Comparison of ENCODE assay signal across 2 cellular contexts in the genomic region with DNA sequence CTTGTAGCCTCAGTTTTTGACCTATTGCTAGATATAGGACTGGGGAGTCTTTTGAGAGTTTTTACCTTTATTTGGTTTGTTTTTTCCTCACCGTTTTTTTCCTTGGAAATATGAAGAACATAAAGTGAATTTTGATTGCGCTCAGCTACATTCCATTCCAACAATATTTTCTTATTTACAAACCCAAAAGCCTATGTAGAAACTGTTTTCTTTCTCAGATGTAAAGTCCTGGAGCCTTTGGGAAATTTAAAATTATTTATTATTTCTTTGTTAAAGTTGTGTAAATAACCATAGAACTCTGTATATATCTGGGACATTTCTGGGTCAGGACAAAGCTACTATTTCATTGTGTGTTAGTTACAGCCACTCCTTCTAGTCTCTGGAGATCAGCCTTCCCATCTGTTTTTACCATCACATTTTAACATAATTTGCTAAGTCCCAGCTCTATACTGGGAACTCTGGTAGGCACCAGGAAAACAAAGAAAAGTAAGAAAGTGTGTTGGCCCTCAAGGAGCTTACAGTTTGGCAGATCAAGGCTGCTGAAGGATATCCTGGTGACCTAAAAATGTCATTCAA.
TF ChIP-seq lines count a peak whose summit lies in the region.

No MANE protein-coding gene starts in this region.

TF ChIP-seq in HepG2, 621 proteins besides CTCF, POLR2A, EP300 and RAD21 (continued from another document and continues in another):
- TF ChIP-seq, protein P1, sequence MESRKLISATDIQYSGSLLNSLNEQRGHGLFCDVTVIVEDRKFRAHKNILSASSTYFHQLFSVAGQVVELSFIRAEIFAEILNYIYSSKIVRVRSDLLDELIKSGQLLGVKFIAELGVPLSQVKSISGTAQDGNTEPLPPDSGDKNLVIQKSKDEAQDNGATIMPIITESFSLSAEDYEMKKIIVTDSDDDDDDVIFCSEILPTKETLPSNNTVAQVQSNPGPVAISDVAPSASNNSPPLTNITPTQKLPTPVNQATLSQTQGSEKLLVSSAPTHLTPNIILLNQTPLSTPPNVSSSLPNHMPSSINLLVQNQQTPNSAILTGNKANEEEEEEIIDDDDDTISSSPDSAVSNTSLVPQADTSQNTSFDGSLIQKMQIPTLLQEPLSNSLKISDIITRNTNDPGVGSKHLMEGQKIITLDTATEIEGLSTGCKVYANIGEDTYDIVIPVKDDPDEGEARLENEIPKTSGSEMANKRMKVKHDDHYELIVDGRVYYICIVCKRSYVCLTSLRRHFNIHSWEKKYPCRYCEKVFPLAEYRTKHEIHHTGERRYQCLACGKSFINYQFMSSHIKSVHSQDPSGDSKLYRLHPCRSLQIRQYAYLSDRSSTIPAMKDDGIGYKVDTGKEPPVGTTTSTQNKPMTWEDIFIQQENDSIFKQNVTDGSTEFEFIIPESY (CRISPR knock-in tag; IDR thresholded peaks at IDR 0.05) = no peak
- TF ChIP-seq, protein P2, sequence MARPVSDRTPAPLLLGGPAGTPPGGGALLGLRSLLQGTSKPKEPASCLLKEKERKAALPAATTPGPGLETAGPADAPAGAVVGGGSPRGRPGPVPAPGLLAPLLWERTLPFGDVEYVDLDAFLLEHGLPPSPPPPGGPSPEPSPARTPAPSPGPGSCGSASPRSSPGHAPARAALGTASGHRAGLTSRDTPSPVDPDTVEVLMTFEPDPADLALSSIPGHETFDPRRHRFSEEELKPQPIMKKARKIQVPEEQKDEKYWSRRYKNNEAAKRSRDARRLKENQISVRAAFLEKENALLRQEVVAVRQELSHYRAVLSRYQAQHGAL (CRISPR knock-in tag; IDR thresholded peaks at IDR 0.05; ENCODE audit: not compliant biosample characterization) = peak; percentile 9
- 0 out of 2 replicates have a peak, but pooled peaks have one; percentile 9 for TF ChIP-seq ZNF749 (CRISPR knock-in tag; IDR thresholded peaks at IDR 0.05; ENCODE audit: borderline replicate concordance)
- 0 out of 2 replicates have a peak, but pooled peaks have one; percentile 16 for TF ChIP-seq ELF4 (CRISPR knock-in tag; IDR thresholded peaks at IDR 0.05; ENCODE audit: borderline replicate concordance)
- no peak for TF ChIP-seq MEIS1 (CRISPR knock-in tag; IDR thresholded peaks at IDR 0.05; ENCODE audit: borderline replicate concordance)
- TF ChIP-seq HOXA5 (CRISPR knock-in tag; IDR thresholded peaks at IDR 0.05) = peak; percentile 4; the same call in 1 of the 2 replicates
- TF ChIP-seq RBAK (CRISPR knock-in tag; IDR thresholded peaks at IDR 0.05) = peak; percentile 10; the same call in 1 of the 2 replicates
- no peak for TF ChIP-seq ZNF766 (CRISPR knock-in tag; IDR thresholded peaks at IDR 0.05; ENCODE audit: borderline replicate concordance)
- TF ChIP-seq CHD4 (IDR thresholded peaks at IDR 0.05; ENCODE audit: borderline replicate concordance, low read length) = peak; percentile 74; the same call in 1 of the 2 replicates
- 0 out of 2 replicates have a peak, but pooled peaks have one; percentile 6 for TF ChIP-seq ARID2 (CRISPR knock-in tag; IDR thresholded peaks at IDR 0.05; ENCODE audit: borderline replicate concordance)
- TF ChIP-seq, protein P3, sequence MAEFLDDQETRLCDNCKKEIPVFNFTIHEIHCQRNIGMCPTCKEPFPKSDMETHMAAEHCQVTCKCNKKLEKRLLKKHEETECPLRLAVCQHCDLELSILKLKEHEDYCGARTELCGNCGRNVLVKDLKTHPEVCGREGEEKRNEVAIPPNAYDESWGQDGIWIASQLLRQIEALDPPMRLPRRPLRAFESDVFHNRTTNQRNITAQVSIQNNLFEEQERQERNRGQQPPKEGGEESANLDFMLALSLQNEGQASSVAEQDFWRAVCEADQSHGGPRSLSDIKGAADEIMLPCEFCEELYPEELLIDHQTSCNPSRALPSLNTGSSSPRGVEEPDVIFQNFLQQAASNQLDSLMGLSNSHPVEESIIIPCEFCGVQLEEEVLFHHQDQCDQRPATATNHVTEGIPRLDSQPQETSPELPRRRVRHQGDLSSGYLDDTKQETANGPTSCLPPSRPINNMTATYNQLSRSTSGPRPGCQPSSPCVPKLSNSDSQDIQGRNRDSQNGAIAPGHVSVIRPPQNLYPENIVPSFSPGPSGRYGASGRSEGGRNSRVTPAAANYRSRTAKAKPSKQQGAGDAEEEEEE (CRISPR knock-in tag; IDR thresholded peaks at IDR 0.05; ENCODE audit: borderline replicate concordance) = 0 out of 2 replicates have a peak, but pooled peaks have one; percentile 10
- TF ChIP-seq AKNA (CRISPR knock-in tag; IDR thresholded peaks at IDR 0.05; ENCODE audit: borderline replicate concordance) = 0 out of 2 replicates have a peak, but pooled peaks have one; percentile 40
- TF ChIP-seq PHB2 (IDR thresholded peaks at IDR 0.05; ENCODE audit: partially characterized antibody) = no peak

TF ChIP-seq in WTC11, 78 proteins besides CTCF, POLR2A, EP300 and RAD21 (continued from another document):
- TF ChIP-seq, protein P4, sequence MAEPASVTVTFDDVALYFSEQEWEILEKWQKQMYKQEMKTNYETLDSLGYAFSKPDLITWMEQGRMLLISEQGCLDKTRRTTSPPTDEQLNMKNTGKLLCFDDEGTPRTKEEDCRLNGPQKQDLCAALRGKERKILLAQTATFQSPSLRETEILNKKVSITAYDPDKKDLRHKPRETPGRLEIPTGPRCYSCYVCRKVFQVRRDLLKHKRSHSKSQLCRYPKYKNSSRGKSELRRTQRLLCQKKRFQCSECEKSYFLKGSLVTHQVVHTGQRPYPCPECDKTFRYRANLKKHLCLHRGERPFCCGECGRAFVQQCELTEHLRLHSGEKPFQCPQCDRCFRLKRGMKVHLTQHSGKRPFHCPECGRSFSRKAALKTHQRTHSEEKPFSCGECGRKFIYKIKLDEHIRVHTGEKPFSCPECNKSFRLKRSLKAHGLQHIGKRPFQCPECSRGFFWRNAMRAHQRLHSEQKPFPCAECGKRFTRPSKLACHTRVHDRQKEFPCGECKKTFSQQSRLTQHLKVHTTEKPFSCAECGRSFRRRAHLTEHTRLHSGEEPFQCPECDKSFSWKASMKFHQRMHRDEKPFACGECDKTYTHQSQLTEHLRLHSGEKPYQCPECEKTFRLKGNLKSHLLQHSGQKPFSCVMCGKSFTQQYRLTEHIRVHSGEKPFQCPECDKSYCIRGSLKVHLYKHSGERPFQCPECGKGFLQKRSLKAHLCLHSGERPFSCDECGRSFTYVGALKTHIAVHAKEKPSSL (CRISPR knock-in tag; conservative IDR thresholded peaks at IDR 0.05) = no peak
- TF ChIP-seq SMAD4 (CRISPR knock-in tag; IDR thresholded peaks at IDR 0.05) (no peak), FOXK1 (CRISPR knock-in tag; IDR thresholded peaks at IDR 0.05) (no peak), ZBTB43 (CRISPR knock-in tag; IDR thresholded peaks at IDR 0.05) (no peak), NR3C1 (CRISPR knock-in tag; conservative IDR thresholded peaks at IDR 0.05; ENCODE audit: low read depth) (no peak), FOXP1 (CRISPR knock-in tag; IDR thresholded peaks at IDR 0.05; ENCODE audit: borderline replicate concordance) (no peak), PRRX2 (CRISPR knock-in tag; IDR thresholded peaks at IDR 0.05) (no peak), ZNF121 (CRISPR knock-in tag; IDR thresholded peaks at IDR 0.05) (no peak), GRHL2 (CRISPR knock-in tag; IDR thresholded peaks at IDR 0.05; ENCODE audit: insufficient replicate concordance, severe bottlenecking) (no peak), ZNF416 (CRISPR knock-in tag; IDR thresholded peaks at IDR 0.05) (no peak), NFATC4 (CRISPR knock-in tag; IDR thresholded peaks at IDR 0.05) (no peak), PREB (CRISPR knock-in tag; IDR thresholded peaks at IDR 0.05; ENCODE audit: borderline replicate concordance) (no peak), EMX1 (CRISPR knock-in tag; IDR thresholded peaks at IDR 0.05) (no peak), JUN (CRISPR knock-in tag; IDR thresholded peaks at IDR 0.05) (no peak), ZNF138 (CRISPR knock-in tag; conservative IDR thresholded peaks at IDR 0.05) (no peak), SMAD3 (CRISPR knock-in tag; IDR thresholded peaks at IDR 0.05; ENCODE audit: borderline replicate concordance) (no peak)
- TF ChIP-seq, protein P5, sequence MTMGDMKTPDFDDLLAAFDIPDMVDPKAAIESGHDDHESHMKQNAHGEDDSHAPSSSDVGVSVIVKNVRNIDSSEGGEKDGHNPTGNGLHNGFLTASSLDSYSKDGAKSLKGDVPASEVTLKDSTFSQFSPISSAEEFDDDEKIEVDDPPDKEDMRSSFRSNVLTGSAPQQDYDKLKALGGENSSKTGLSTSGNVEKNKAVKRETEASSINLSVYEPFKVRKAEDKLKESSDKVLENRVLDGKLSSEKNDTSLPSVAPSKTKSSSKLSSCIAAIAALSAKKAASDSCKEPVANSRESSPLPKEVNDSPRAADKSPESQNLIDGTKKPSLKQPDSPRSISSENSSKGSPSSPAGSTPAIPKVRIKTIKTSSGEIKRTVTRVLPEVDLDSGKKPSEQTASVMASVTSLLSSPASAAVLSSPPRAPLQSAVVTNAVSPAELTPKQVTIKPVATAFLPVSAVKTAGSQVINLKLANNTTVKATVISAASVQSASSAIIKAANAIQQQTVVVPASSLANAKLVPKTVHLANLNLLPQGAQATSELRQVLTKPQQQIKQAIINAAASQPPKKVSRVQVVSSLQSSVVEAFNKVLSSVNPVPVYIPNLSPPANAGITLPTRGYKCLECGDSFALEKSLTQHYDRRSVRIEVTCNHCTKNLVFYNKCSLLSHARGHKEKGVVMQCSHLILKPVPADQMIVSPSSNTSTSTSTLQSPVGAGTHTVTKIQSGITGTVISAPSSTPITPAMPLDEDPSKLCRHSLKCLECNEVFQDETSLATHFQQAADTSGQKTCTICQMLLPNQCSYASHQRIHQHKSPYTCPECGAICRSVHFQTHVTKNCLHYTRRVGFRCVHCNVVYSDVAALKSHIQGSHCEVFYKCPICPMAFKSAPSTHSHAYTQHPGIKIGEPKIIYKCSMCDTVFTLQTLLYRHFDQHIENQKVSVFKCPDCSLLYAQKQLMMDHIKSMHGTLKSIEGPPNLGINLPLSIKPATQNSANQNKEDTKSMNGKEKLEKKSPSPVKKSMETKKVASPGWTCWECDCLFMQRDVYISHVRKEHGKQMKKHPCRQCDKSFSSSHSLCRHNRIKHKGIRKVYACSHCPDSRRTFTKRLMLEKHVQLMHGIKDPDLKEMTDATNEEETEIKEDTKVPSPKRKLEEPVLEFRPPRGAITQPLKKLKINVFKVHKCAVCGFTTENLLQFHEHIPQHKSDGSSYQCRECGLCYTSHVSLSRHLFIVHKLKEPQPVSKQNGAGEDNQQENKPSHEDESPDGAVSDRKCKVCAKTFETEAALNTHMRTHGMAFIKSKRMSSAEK (CRISPR knock-in tag; IDR thresholded peaks at IDR 0.05; ENCODE audit: borderline replicate concordance) = no peak
TF ChIP-seq in WTC11: peak in this region for 0.
